8 cellular contexts compared by ENCODE assay signal in genomic region chr2:8680931-8681760, GRCh38. TPM values are rescaled to one million over a fixed set of nuclear protein-coding genes. Genes with fewer than 3 reads are reported as not detected.
A peak's percentile ranks its signal among the peaks of the same experiment; 100 is the strongest.
DNase-seq lines count a peak whose midpoint lies in the region; ATAC-seq and TF ChIP-seq lines count a peak whose summit lies in the region.

No MANE protein-coding gene starts in this region.

- peaks cover 33% of the 10 kb centered on the region for H3K36me3 Mint-ChIP-seq in activated CD4-positive, alpha-beta memory T cell treated with anti-CD3 and anti-CD28 coated beads, Interleukin-2, amount 10 ng/mL, durations not matched to agents 7 days and 5 days (ENCODE audit: low read depth)
- H3K36me3 Mint-ChIP-seq in mesothelial cell of epicardium = peaks cover 13% of the 10 kb centered on the region

- H3K4me3 Mint-ChIP-seq in activated CD4-positive, alpha-beta memory T cell treated with anti-CD3 and anti-CD28 coated beads, Interleukin-2, amount 10 ng/mL, durations not matched to agents 7 days and 5 days = peak overlapping the region; percentile 84
- peak overlapping the region; percentile 78 for H3K4me3 Mint-ChIP-seq in mesothelial cell of epicardium

- H3K27ac Mint-ChIP-seq in activated CD4-positive, alpha-beta memory T cell treated with anti-CD3 and anti-CD28 coated beads, Interleukin-2, amount 10 ng/mL, durations not matched to agents 7 days and 5 days = peak overlapping the region; percentile 91
- peak overlapping the region; percentile 100 for H3K27ac Mint-ChIP-seq in mesothelial cell of epicardium

- TF ChIP-seq CTCF in HFF-Myc (IDR thresholded peaks at IDR 0.05; ENCODE audit: low read depth, low read length, missing control alignments) = no peak
- no peak for TF ChIP-seq CTCF in mesothelial cell of epicardium (IDR thresholded peaks at IDR 0.05; ENCODE audit: unreplicated experiment)

- peaks cover 14% of the 10 kb centered on the region for H3K27me3 Mint-ChIP-seq in activated CD4-positive, alpha-beta memory T cell treated with anti-CD3 and anti-CD28 coated beads, Interleukin-2, amount 10 ng/mL, durations not matched to agents 7 days and 5 days
- no peaks in the 10 kb centered on the region for H3K27me3 Mint-ChIP-seq in mesothelial cell of epicardium (ENCODE audit: low read depth)

- no peak for ATAC-seq in HG03378 (IDR thresholded peaks at IDR 0.05; ENCODE audit: unreplicated experiment)

- peaks cover 32% of the 10 kb centered on the region for H3K4me1 Mint-ChIP-seq in activated CD4-positive, alpha-beta memory T cell treated with anti-CD3 and anti-CD28 coated beads, Interleukin-2, amount 10 ng/mL, durations not matched to agents 7 days and 5 days
- peaks cover 40% of the 10 kb centered on the region for H3K4me1 Mint-ChIP-seq in mesothelial cell of epicardium

- DNase-seq in AG20443 (ENCODE audit: low spot score) (peak; percentile 55), HFF-Myc (ENCODE audit: extremely low read depth, low read depth) (no peak), NCI-H82 (lab: John Stamatoyannopoulos, UW) (peak; percentile 86), mesothelial cell of epicardium (ENCODE audit: low spot score in 2 of 2, unreplicated experiment in 2 of 2) (peak; percentile 53 to 72)
- DNase-seq in activated CD4-positive, alpha-beta memory T cell treated with anti-CD3 and anti-CD28 coated beads, Interleukin-2, amount 10 ng/mL, durations not matched to agents 7 days and 5 days = peak; percentile 75
- peak; percentile 55 for DNase-seq in effector CD8-positive, alpha-beta T cell (lab: John Stamatoyannopoulos, UW)
- DNase-seq in stimulated activated CD8-positive, alpha-beta memory T cell treated with anti-CD3 and anti-CD28 coated beads, Interleukin-2, amount 100 ng/mL, for 48 hours (ENCODE audit: low read depth in 2 of 2) = peak; percentile 51 to 81

- CTCF ChIA-PET in activated CD4-positive, alpha-beta memory T cell treated with anti-CD3 and anti-CD28 coated beads, Interleukin-2, amount 10 ng/mL, durations not matched to agents 7 days and 5 days (lab: Charles Lee) = interaction anchor here (0.6 to 4.8 kb wide), 18 partner anchors 11 to 1765 kb away, joined by 3 to 54 read pairs (median 3); no protein-coding TSS in a partner anchor

- H3K9me3 Mint-ChIP-seq in activated CD4-positive, alpha-beta memory T cell treated with anti-CD3 and anti-CD28 coated beads, Interleukin-2, amount 10 ng/mL, durations not matched to agents 7 days and 5 days = no peaks in the 10 kb centered on the region
- no peaks in the 10 kb centered on the region for H3K9me3 Mint-ChIP-seq in mesothelial cell of epicardium

- peak overlapping the region; percentile 45 for H3K4me3 ChIP-seq in HFF-Myc (replicated peaks; ENCODE audit: low read depth, low read length)

- POLR2A ChIA-PET in activated CD4-positive, alpha-beta memory T cell treated with anti-CD3 and anti-CD28 coated beads, Interleukin-2, amount 10 ng/mL, durations not matched to agents 7 days and 5 days (lab: Charles Lee) = interaction anchor here (0.6 to 6.7 kb wide), 70 partner anchors 11 to 1816 kb away, joined by 3 to 230 read pairs (median 6); partner anchors contain the start of genes ADAM17, CMPK2, KIDINS220 and MBOAT2

RNA-seq across cellular contexts. Expression of gene ID2, which starts 0.7 kb away (rescaled TPM):
- total RNA-seq in activated CD4-positive, alpha-beta memory T cell treated with anti-CD3 and anti-CD28 coated beads, Interleukin-2, amount 10 ng/mL, durations not matched to agents 7 days and 5 days = 100 to 1,000 TPM; 299 to 324 TPM
- total RNA-seq in mesothelial cell of epicardium = 231 to 240 TPM (median 239 TPM) in 3 replicates
